10 cellular contexts compared by ENCODE assay signal in the genomic region with DNA sequence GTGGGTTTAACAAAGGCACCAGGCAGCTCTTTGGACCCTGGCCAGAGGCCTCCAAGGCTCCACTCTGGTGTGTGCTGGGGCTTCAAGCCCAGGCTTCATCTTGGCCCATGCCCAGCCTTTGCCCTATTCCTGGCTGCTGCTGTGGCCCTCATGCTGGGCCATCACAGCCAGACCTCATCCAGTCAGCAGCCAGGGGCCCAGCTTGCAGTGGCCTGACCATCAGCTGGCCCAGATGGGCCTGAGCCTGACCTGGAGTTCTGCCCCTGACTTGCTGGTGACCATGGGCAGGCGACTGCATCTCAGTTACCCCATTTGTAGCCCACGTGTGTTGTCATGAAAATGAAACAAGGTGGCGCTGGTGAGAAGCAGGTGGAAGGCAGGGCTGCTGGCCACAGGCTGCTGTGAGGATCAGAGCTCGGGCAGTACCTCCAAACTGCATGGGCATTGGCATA.
DNase-seq lines count a peak whose midpoint lies in the region; TF ChIP-seq lines count a peak whose summit lies in the region.
"Had no signal": no experiment of that assay in that cellular context is flagged by ENCODE, and none has a peak within 500 bp of the region (broad histone marks: within the 10 kb centered on the region; RNA-seq: fewer than 3 reads in every experiment).

No MANE protein-coding gene starts in this region.

- WGBS in esophagus muscularis mucosa, result 83% methylated on average over 2 of the region's 4 CpGs

- intact Hi-C loops in dorsolateral prefrontal cortex (cut with DNase I) (no loop called here), esophagus muscularis mucosa (cut with DNase I) (no loop called here)

- H3K27ac ChIP-seq in dorsolateral prefrontal cortex, result peak overlapping the region in 28 of 59 donors; percentile 3 to 72 (median 38)
- H3K27ac ChIP-seq in esophagus muscularis mucosa (replicated peaks in 1 of 4), result no peak overlapping the region
- H3K27ac ChIP-seq: HL-60 had no signal

- TF ChIP-seq CTCF in GM13977 (IDR thresholded peaks at IDR 0.05; ENCODE audit: extremely low read depth, insufficient read depth, missing control alignments) (peak; percentile 28), dorsolateral prefrontal cortex (IDR thresholded peaks at IDR 0.05 in 54 of 56, conservative IDR thresholded peaks at IDR 0.05 in 2 of 56; ENCODE audit: low read depth in 1 of 56, partially characterized antibody in 56 of 56) (no peak), esophagus muscularis mucosa (IDR thresholded peaks at IDR 0.05) (no peak)

- H3K4me3 ChIP-seq in dorsolateral prefrontal cortex (no peak overlapping the region), esophagus muscularis mucosa (no peak overlapping the region)

- in situ Hi-C loops in GM13977 (cut with MboI; ENCODE audit: low pct_unique_long_range_greater_than_20kb, low sequenced_read_pairs, unreplicated experiment), result no loop called here

- TF ChIP-seq POLR2A in esophagus muscularis mucosa (IDR thresholded peaks at IDR 0.05; ENCODE audit: low read depth), result no peak

- TF ChIP-seq EP300 in esophagus muscularis mucosa (IDR thresholded peaks at IDR 0.05), result no peak

- H3K27me3 ChIP-seq in dorsolateral prefrontal cortex (no peaks in the 10 kb centered on the region), esophagus muscularis mucosa (no peaks in the 10 kb centered on the region)

- H3K4me1 ChIP-seq in esophagus muscularis mucosa, result peaks cover 0 to 10% (median 3%) of the 10 kb centered on the region in 4 donors

- H3K9me3 ChIP-seq in esophagus muscularis mucosa, result no peaks in the 10 kb centered on the region

- H3K36me3 ChIP-seq in esophagus muscularis mucosa, result peaks cover 55 to 95% (median 92%) of the 10 kb centered on the region in 4 donors

- DNase-seq in GM13977 (ENCODE audit: low spot score) (no peak), NAMALWA (ENCODE audit: low spot score) (peak; percentile 32), dorsolateral prefrontal cortex (peak in 8 of 10 donors; percentile 37 to 70 (median 64)), nucleus accumbens (lab: John Stamatoyannopoulos, UW) (peak in 32 of 56 donors; percentile 12 to 71 (median 32)), NCI-H1436 (lab: John Stamatoyannopoulos, UW) (no peak), esophagus muscularis mucosa (ENCODE audit: extremely low spot score) (no peak)
- DNase-seq in activated CD4-positive, CD25-positive, alpha-beta regulatory T cell treated with anti-CD3 and anti-CD28 coated beads, Interleukin-2, amount 50 U/mL, for 72 hours, result no peak
- DNase-seq: activated naive CD8-positive, alpha-beta T cell treated with anti-CD3 and anti-CD28 coated beads, Interleukin-2, amount 50 U/mL, for 24 hours; NCI-H2029 had no signal

Comparison
In these comparisons a context has a peak if more than half of its experiments do, and no peak if none do; other contexts are left out.
1. DNase-seq: peak in NAMALWA (single experiment), dorsolateral prefrontal cortex (8 of 10) and nucleus accumbens (32 of 56); none in GM13977 (single experiment), NCI-H1436 (single experiment), esophagus muscularis mucosa (single experiment) and activated CD4-positive, CD25-positive, alpha-beta regulatory T cell treated with anti-CD3 and anti-CD28 coated beads, Interleukin-2, amount 50 U/mL, for 72 hours (single experiment).